20 cellular contexts compared by ENCODE assay signal in the genomic region with DNA sequence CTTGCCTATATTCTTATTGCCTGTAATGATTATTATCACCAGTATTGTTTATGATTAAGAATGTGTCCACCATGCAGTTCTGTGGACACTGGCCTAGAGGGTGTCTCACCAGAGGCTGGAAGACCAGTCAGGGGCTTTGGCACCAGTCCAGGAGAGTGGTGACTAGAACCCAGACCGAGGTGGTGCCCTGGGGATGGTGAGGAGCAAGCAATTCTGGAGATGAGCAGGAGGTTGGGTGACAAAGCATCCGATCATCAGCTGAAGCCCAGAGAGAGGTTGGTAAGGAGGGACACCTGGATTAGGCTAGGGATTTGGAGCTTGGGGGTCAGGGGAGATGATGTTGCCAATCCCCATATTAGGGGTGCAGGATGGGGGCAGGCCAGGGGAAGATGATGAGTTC.
A peak's percentile ranks its signal among the peaks of the same experiment; 100 is the strongest.
DNase-seq lines count a peak whose midpoint lies in the region; ATAC-seq and TF ChIP-seq lines count a peak whose summit lies in the region.
"Had no signal": no experiment of that assay in that cellular context is flagged by ENCODE, and none has a peak within 500 bp of the region (broad histone marks: within the 10 kb centered on the region; RNA-seq: fewer than 3 reads in every experiment).

No MANE protein-coding gene starts in this region.

- ATAC-seq in activated naive CD8-positive, alpha-beta T cell treated with anti-CD3 and anti-CD28 coated beads, Interleukin-2, amount 10 ng/mL, durations not matched to agents 7 days and 5 days (ENCODE audit: low read depth): no peak
- no peak for ATAC-seq in activated naive CD8-positive, alpha-beta T cell treated with anti-CD3 and anti-CD28 coated beads, Interleukin-2, amount 50 U/mL, for 24 hours
- ATAC-seq: A549, GM23338, HCT116 had no signal

- H3K27ac Mint-ChIP-seq in activated naive CD8-positive, alpha-beta T cell treated with anti-CD3 and anti-CD28 coated beads, Interleukin-2, amount 10 ng/mL, durations not matched to agents 7 days and 5 days: peak overlapping the region; percentile 4
- no peak overlapping the region for H3K27ac Mint-ChIP-seq in activated naive CD8-positive, alpha-beta T cell treated with anti-CD3 and anti-CD28 coated beads, Interleukin-2, amount 50 U/mL, for 24 hours
- no peak overlapping the region for H3K27ac Mint-ChIP-seq in osteocyte (ENCODE audit: unreplicated experiment)
- H3K27ac Mint-ChIP-seq: CD4-positive, alpha-beta memory T cell; GM23338 had no signal

- peaks cover 3% of the 10 kb centered on the region for H3K27me3 Mint-ChIP-seq in activated naive CD8-positive, alpha-beta T cell treated with anti-CD3 and anti-CD28 coated beads, Interleukin-2, amount 10 ng/mL, durations not matched to agents 7 days and 5 days
- peaks cover 5% of the 10 kb centered on the region for H3K27me3 Mint-ChIP-seq in activated naive CD8-positive, alpha-beta T cell treated with anti-CD3 and anti-CD28 coated beads, Interleukin-2, amount 50 U/mL, for 24 hours
- H3K27me3 Mint-ChIP-seq in osteocyte (ENCODE audit: unreplicated experiment): no peaks in the 10 kb centered on the region

- H3K4me3 ChIP-seq in coronary artery: no peak overlapping the region
- H3K4me3 ChIP-seq: A549, GM23338 had no signal

- no peak for DNase-seq in activated naive CD8-positive, alpha-beta T cell treated with anti-CD3 and anti-CD28 coated beads, Interleukin-2, amount 10 ng/mL, durations not matched to agents 7 days and 5 days
- DNase-seq in activated naive CD8-positive, alpha-beta T cell treated with anti-CD3 and anti-CD28 coated beads, Interleukin-2, amount 50 U/mL, for 24 hours: no peak
- DNase-seq in coronary artery (ENCODE audit: low spot score): peak; percentile 40
- peak; percentile 54 for DNase-seq in osteocyte (ENCODE audit: extremely low spot score, unreplicated experiment)
- no peak for DNase-seq in cerebellar nuclear complex (lab: John Stamatoyannopoulos, UW)
- no peak for DNase-seq in NCI-H345 treated with DMSO at 0.1 percent for 48 hours (lab: John Stamatoyannopoulos, UW; ENCODE audit: unreplicated experiment)
- DNase-seq: 8988T; ACHN; AML-193; C1 segment of cervical spinal cord; Calu3; CD4-positive, alpha-beta memory T cell; COR-L47; DMS53; DMS79 treated with DMSO at 0.1 percent for 48 hours; GF-D8; H9 had no signal

- H3K4me1 Mint-ChIP-seq in activated naive CD8-positive, alpha-beta T cell treated with anti-CD3 and anti-CD28 coated beads, Interleukin-2, amount 10 ng/mL, durations not matched to agents 7 days and 5 days: no peaks in the 10 kb centered on the region
- peaks cover 2% of the 10 kb centered on the region for H3K4me1 Mint-ChIP-seq in activated naive CD8-positive, alpha-beta T cell treated with anti-CD3 and anti-CD28 coated beads, Interleukin-2, amount 50 U/mL, for 24 hours
- H3K4me1 Mint-ChIP-seq in osteocyte (ENCODE audit: unreplicated experiment): peaks cover 20% of the 10 kb centered on the region
- H3K4me1 Mint-ChIP-seq: CD4-positive, alpha-beta memory T cell; GM23338; H9 had no signal

- H3K4me3 Mint-ChIP-seq in activated naive CD8-positive, alpha-beta T cell treated with anti-CD3 and anti-CD28 coated beads, Interleukin-2, amount 10 ng/mL, durations not matched to agents 7 days and 5 days: no peak overlapping the region
- no peak overlapping the region for H3K4me3 Mint-ChIP-seq in activated naive CD8-positive, alpha-beta T cell treated with anti-CD3 and anti-CD28 coated beads, Interleukin-2, amount 50 U/mL, for 24 hours
- no peak overlapping the region for H3K4me3 Mint-ChIP-seq in osteocyte (ENCODE audit: unreplicated experiment)
- H3K4me3 Mint-ChIP-seq: CD4-positive, alpha-beta memory T cell; GM23338; H9 had no signal

- POLR2A ChIA-PET in activated naive CD8-positive, alpha-beta T cell treated with anti-CD3 and anti-CD28 coated beads, Interleukin-2, amount 10 ng/mL, durations not matched to agents 7 days and 5 days (lab: Charles Lee): no interaction called here

- no peak for TF ChIP-seq CTCF in coronary artery (IDR thresholded peaks at IDR 0.05)
- no peak for TF ChIP-seq CTCF in osteocyte (IDR thresholded peaks at IDR 0.05)

- no peaks in the 10 kb centered on the region for H3K36me3 Mint-ChIP-seq in activated naive CD8-positive, alpha-beta T cell treated with anti-CD3 and anti-CD28 coated beads, Interleukin-2, amount 10 ng/mL, durations not matched to agents 7 days and 5 days
- no peaks in the 10 kb centered on the region for H3K36me3 Mint-ChIP-seq in activated naive CD8-positive, alpha-beta T cell treated with anti-CD3 and anti-CD28 coated beads, Interleukin-2, amount 50 U/mL, for 24 hours (ENCODE audit: low read depth)
- no peaks in the 10 kb centered on the region for H3K36me3 Mint-ChIP-seq in osteocyte (ENCODE audit: unreplicated experiment)
- H3K36me3 Mint-ChIP-seq: CD4-positive, alpha-beta memory T cell had no signal

- H3K9me3 Mint-ChIP-seq in activated naive CD8-positive, alpha-beta T cell treated with anti-CD3 and anti-CD28 coated beads, Interleukin-2, amount 10 ng/mL, durations not matched to agents 7 days and 5 days: no peaks in the 10 kb centered on the region
- no peaks in the 10 kb centered on the region for H3K9me3 Mint-ChIP-seq in activated naive CD8-positive, alpha-beta T cell treated with anti-CD3 and anti-CD28 coated beads, Interleukin-2, amount 50 U/mL, for 24 hours
- no peaks in the 10 kb centered on the region for H3K9me3 Mint-ChIP-seq in osteocyte (ENCODE audit: unreplicated experiment)
- H3K9me3 Mint-ChIP-seq: CD4-positive, alpha-beta memory T cell; GM23338; H9 had no signal

- no peak overlapping the region for H3K27ac ChIP-seq in coronary artery
- H3K27ac ChIP-seq: A549 had no signal

Comparison
In these comparisons a context has a peak if more than half of its experiments do, and no peak if none do; other contexts are left out.
1. DNase-seq: peak in coronary artery (single experiment) and osteocyte (single experiment); none in activated naive CD8-positive, alpha-beta T cell treated with anti-CD3 and anti-CD28 coated beads, Interleukin-2, amount 10 ng/mL, durations not matched to agents 7 days and 5 days (single experiment), activated naive CD8-positive, alpha-beta T cell treated with anti-CD3 and anti-CD28 coated beads, Interleukin-2, amount 50 U/mL, for 24 hours (single experiment), cerebellar nuclear complex (0 of 2) and NCI-H345 treated with DMSO at 0.1 percent for 48 hours (single experiment).